ENCODE assay signal across 21 cellular contexts in the genomic region with DNA sequence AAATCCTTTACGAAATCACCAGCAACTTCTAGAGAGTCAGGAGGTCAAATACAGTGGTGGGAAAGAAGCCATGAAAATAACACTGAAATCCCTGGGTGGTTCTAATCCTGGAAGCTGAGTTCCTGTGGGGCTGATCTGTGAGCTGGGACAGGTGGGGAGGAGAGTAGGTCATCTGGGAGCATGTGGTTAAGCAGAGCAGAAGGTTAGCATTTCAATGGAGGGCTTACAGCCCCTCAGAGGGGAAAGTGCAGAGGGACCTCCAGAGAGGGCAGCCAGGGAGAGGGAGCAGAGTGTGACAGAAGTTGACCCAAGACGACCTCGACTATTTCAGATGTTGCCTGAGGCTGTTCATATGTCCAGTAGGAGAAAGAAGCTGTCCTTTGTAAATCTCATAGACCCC. TPM values are rescaled to one million over a fixed set of nuclear protein-coding genes. Genes with fewer than 3 reads are reported as not detected.
DNase-seq lines count a peak whose midpoint lies in the region; ATAC-seq, FAIRE-seq and TF ChIP-seq lines count a peak whose summit lies in the region.
"Had no signal": no experiment of that assay in that cellular context is flagged by ENCODE, and none has a peak within 500 bp of the region (broad histone marks: within the 10 kb centered on the region; RNA-seq: fewer than 3 reads in every experiment).

No MANE protein-coding gene starts in this region.

- TF ChIP-seq CTCF in Loucy (conservative IDR thresholded peaks at IDR 0.05; ENCODE audit: low read length), result no peak

- no peaks in the 10 kb centered on the region for H3K36me3 Mint-ChIP-seq in activated naive CD4-positive, alpha-beta T cell treated with anti-CD3 and anti-CD28 coated beads, Interleukin-2, amount 50 U/mL, for 24 hours
- H3K36me3 Mint-ChIP-seq in activated naive CD4-positive, alpha-beta T cell treated with anti-CD3 and anti-CD28 coated beads for 36 hours (ENCODE audit: low read depth), result no peaks in the 10 kb centered on the region
- peaks cover 4% of the 10 kb centered on the region for H3K36me3 Mint-ChIP-seq in activated T-helper 1 cell treated with anti-CD3 and anti-CD28 coated beads, Interleukin-12 subunit alpha, Interleukin-12 subunit beta, Interleukin-2, Interleukin-4 antibody, amounts not matched to agents 30 ng/mL and 10 ng/mL and 1 ng/mL, durations not matched to agents 14 hours and 24 hours and 36 hours (ENCODE audit: low read depth)
- H3K36me3 Mint-ChIP-seq in stimulated activated naive B cell treated with anti-CD40 and anti-IgM and Interleukin-4, amounts not matched to agents 10 μg/mL and 1 μg/mL and 100 μg/mL, for 72 hours, result no peaks in the 10 kb centered on the region

- H3K27me3 Mint-ChIP-seq in activated naive CD4-positive, alpha-beta T cell treated with anti-CD3 and anti-CD28 coated beads, Interleukin-2, amount 50 U/mL, for 24 hours, result no peaks in the 10 kb centered on the region
- peaks cover 9% of the 10 kb centered on the region for H3K27me3 Mint-ChIP-seq in activated naive CD4-positive, alpha-beta T cell treated with anti-CD3 and anti-CD28 coated beads for 36 hours (ENCODE audit: low read depth)
- H3K27me3 Mint-ChIP-seq in activated T-helper 1 cell treated with anti-CD3 and anti-CD28 coated beads, Interleukin-12 subunit alpha, Interleukin-12 subunit beta, Interleukin-2, Interleukin-4 antibody, amounts not matched to agents 30 ng/mL and 10 ng/mL and 1 ng/mL, durations not matched to agents 14 hours and 24 hours and 36 hours (ENCODE audit: insufficient read depth), result peaks cover 18% of the 10 kb centered on the region
- H3K27me3 Mint-ChIP-seq in stimulated activated naive B cell treated with anti-CD40 and anti-IgM and Interleukin-4, amounts not matched to agents 10 μg/mL and 1 μg/mL and 100 μg/mL, for 72 hours, result peaks cover 0 to 4% of the 10 kb centered on the region in 2 donors

- CTCF ChIA-PET in activated naive CD4-positive, alpha-beta T cell treated with anti-CD3 and anti-CD28 coated beads for 36 hours (lab: Charles Lee), result interaction anchor here (0.6 to 2.5 kb wide), 6 partner anchors 13 to 154 kb away, joined by 3 to 6 read pairs (median 4); no protein-coding TSS in a partner anchor

- peaks cover 84% of the 10 kb centered on the region for H3K4me1 ChIP-seq in Loucy (ENCODE audit: insufficient read depth, low read length, poor library complexity, severe bottlenecking)
- H3K4me1 ChIP-seq: parathyroid adenoma had no signal

- H2AFZ ChIP-seq in Loucy (ENCODE audit: low read length), result 0 out of 2 replicates have a peak overlapping the region, but pooled peaks have one; percentile 29
- H2AFZ ChIP-seq: parathyroid adenoma had no signal

- H3K27me3 ChIP-seq in Loucy (ENCODE audit: insufficient read depth, low read length, poor library complexity, severe bottlenecking), result no peaks in the 10 kb centered on the region

- no peaks in the 10 kb centered on the region for H3K9me3 Mint-ChIP-seq in activated naive CD4-positive, alpha-beta T cell treated with anti-CD3 and anti-CD28 coated beads, Interleukin-2, amount 50 U/mL, for 24 hours
- H3K9me3 Mint-ChIP-seq in activated naive CD4-positive, alpha-beta T cell treated with anti-CD3 and anti-CD28 coated beads for 36 hours, result no peaks in the 10 kb centered on the region
- no peaks in the 10 kb centered on the region for H3K9me3 Mint-ChIP-seq in activated T-helper 1 cell treated with anti-CD3 and anti-CD28 coated beads, Interleukin-12 subunit alpha, Interleukin-12 subunit beta, Interleukin-2, Interleukin-4 antibody, amounts not matched to agents 30 ng/mL and 10 ng/mL and 1 ng/mL, durations not matched to agents 14 hours and 24 hours and 36 hours
- H3K9me3 Mint-ChIP-seq in stimulated activated naive B cell treated with anti-CD40 and anti-IgM and Interleukin-4, amounts not matched to agents 10 μg/mL and 1 μg/mL and 100 μg/mL, for 72 hours, result peaks cover 0 to 2% of the 10 kb centered on the region in 2 donors

- no peaks in the 10 kb centered on the region for H3K9me2 ChIP-seq in Loucy (replicated peaks; ENCODE audit: low read depth, low read length)

- intact Hi-C loops in activated naive CD4-positive, alpha-beta T cell treated with anti-CD3 and anti-CD28 coated beads for 36 hours (cut with micrococcal nuclease), result loop anchor here (10.0 kb wide), 1 partner anchor 539 kb away; the partner anchor contains the start of gene CD55
- intact Hi-C loops in activated T-helper 1 cell treated with anti-CD3 and anti-CD28 coated beads, Interleukin-12 subunit alpha, Interleukin-12 subunit beta, Interleukin-2, Interleukin-4 antibody, amounts not matched to agents 30 ng/mL and 10 ng/mL and 1 ng/mL, durations not matched to agents 14 hours and 24 hours and 36 hours (cut with micrococcal nuclease), result no loop called here

- no peaks in the 10 kb centered on the region for H3K36me3 ChIP-seq in Loucy (ENCODE audit: insufficient read depth, low read length)

- FAIRE-seq in RCC 7860 (lab: Jason Lieb, UNC), result no peak
- FAIRE-seq: astrocyte, endometrium, islet of Langerhans had no signal

- H4K20me1 ChIP-seq in Loucy (ENCODE audit: insufficient read depth, low read length, poor library complexity, severe bottlenecking), result no peaks in the 10 kb centered on the region

- peak overlapping the region; percentile 33 for H3K27ac Mint-ChIP-seq in activated naive CD4-positive, alpha-beta T cell treated with anti-CD3 and anti-CD28 coated beads, Interleukin-2, amount 50 U/mL, for 24 hours
- no peak overlapping the region for H3K27ac Mint-ChIP-seq in activated naive CD4-positive, alpha-beta T cell treated with anti-CD3 and anti-CD28 coated beads for 36 hours
- H3K27ac Mint-ChIP-seq in activated T-helper 1 cell treated with anti-CD3 and anti-CD28 coated beads, Interleukin-12 subunit alpha, Interleukin-12 subunit beta, Interleukin-2, Interleukin-4 antibody, amounts not matched to agents 30 ng/mL and 10 ng/mL and 1 ng/mL, durations not matched to agents 14 hours and 24 hours and 36 hours, result peak overlapping the region; percentile 40
- peak overlapping the region; percentile 80 for H3K27ac Mint-ChIP-seq in stimulated activated naive B cell treated with anti-CD40 and anti-IgM and Interleukin-4, amounts not matched to agents 10 μg/mL and 1 μg/mL and 100 μg/mL, for 72 hours

- no peak for ATAC-seq in stimulated activated naive B cell treated with anti-CD40 and anti-IgM and Interleukin-4, amounts not matched to agents 10 μg/mL and 1 μg/mL and 100 μg/mL, for 72 hours (replicated peaks)

- peaks cover 74% of the 10 kb centered on the region for H3K4me1 Mint-ChIP-seq in activated naive CD4-positive, alpha-beta T cell treated with anti-CD3 and anti-CD28 coated beads, Interleukin-2, amount 50 U/mL, for 24 hours
- H3K4me1 Mint-ChIP-seq in activated naive CD4-positive, alpha-beta T cell treated with anti-CD3 and anti-CD28 coated beads for 36 hours (ENCODE audit: low read depth), result peaks cover 50% of the 10 kb centered on the region
- H3K4me1 Mint-ChIP-seq in activated T-helper 1 cell treated with anti-CD3 and anti-CD28 coated beads, Interleukin-12 subunit alpha, Interleukin-12 subunit beta, Interleukin-2, Interleukin-4 antibody, amounts not matched to agents 30 ng/mL and 10 ng/mL and 1 ng/mL, durations not matched to agents 14 hours and 24 hours and 36 hours (ENCODE audit: low read depth), result peaks cover 78% of the 10 kb centered on the region
- H3K4me1 Mint-ChIP-seq in stimulated activated naive B cell treated with anti-CD40 and anti-IgM and Interleukin-4, amounts not matched to agents 10 μg/mL and 1 μg/mL and 100 μg/mL, for 72 hours, result peaks cover 55 to 70% of the 10 kb centered on the region in 2 donors

- H3K9me3 ChIP-seq in Loucy (ENCODE audit: insufficient read depth, low read depth, low read length), result no peaks in the 10 kb centered on the region

- H3K4me3 ChIP-seq in Loucy (ENCODE audit: low read length, poor library complexity, severe bottlenecking), result no peak overlapping the region

- peaks cover 11% of the 10 kb centered on the region for H3F3A ChIP-seq in Loucy (ENCODE audit: low read depth)

- peak overlapping the region; percentile 3 for H3K4me3 Mint-ChIP-seq in activated naive CD4-positive, alpha-beta T cell treated with anti-CD3 and anti-CD28 coated beads, Interleukin-2, amount 50 U/mL, for 24 hours
- H3K4me3 Mint-ChIP-seq in activated naive CD4-positive, alpha-beta T cell treated with anti-CD3 and anti-CD28 coated beads for 36 hours, result no peak overlapping the region
- H3K4me3 Mint-ChIP-seq in activated T-helper 1 cell treated with anti-CD3 and anti-CD28 coated beads, Interleukin-12 subunit alpha, Interleukin-12 subunit beta, Interleukin-2, Interleukin-4 antibody, amounts not matched to agents 30 ng/mL and 10 ng/mL and 1 ng/mL, durations not matched to agents 14 hours and 24 hours and 36 hours, result peak overlapping the region; percentile 72
- H3K4me3 Mint-ChIP-seq in stimulated activated naive B cell treated with anti-CD40 and anti-IgM and Interleukin-4, amounts not matched to agents 10 μg/mL and 1 μg/mL and 100 μg/mL, for 72 hours, result no peak overlapping the region

- H3K79me2 ChIP-seq in Loucy (ENCODE audit: insufficient read depth, low read length), result no peaks in the 10 kb centered on the region
- H3K79me2 ChIP-seq: parathyroid adenoma had no signal

- no peak for DNase-seq in activated naive CD4-positive, alpha-beta T cell treated with anti-CD3 and anti-CD28 coated beads for 36 hours
- DNase-seq in activated T-helper 1 cell treated with anti-CD3 and anti-CD28 coated beads, Interleukin-12 subunit alpha, Interleukin-12 subunit beta, Interleukin-2, Interleukin-4 antibody, amounts not matched to agents 30 ng/mL and 10 ng/mL and 1 ng/mL, durations not matched to agents 14 hours and 24 hours and 36 hours (ENCODE audit: low spot score), result no peak
- no peak for DNase-seq in stimulated activated naive B cell treated with anti-CD40 and anti-IgM and Interleukin-4, amounts not matched to agents 10 μg/mL and 1 μg/mL and 100 μg/mL, for 72 hours
- DNase-seq in RKO (ENCODE audit: low spot score) (no peak), RCC 7860 (ENCODE audit: low spot score) (no peak)
- DNase-seq: activated CD4-positive, alpha-beta T cell treated with anti-CD3 and anti-CD28 coated beads, Interleukin-2, amount 50 U/mL, for 48 hours; DMS153; GF-D8; NCI-H1092 treated with DMSO at 0.1 percent for 48 hours; NCI-H510A treated with DMSO at 0.1 percent for 48 hours; stimulated activated CD4-positive, alpha-beta T cell treated with anti-CD3 and anti-CD28 coated beads, Interleukin-1b, Interleukin-23, amount 100 ng/mL, for 48 hours had no signal

- H3K4me2 ChIP-seq in Loucy (ENCODE audit: low read depth, low read length, poor library complexity, severe bottlenecking), result peak overlapping the region; percentile 1

- peak overlapping the region; percentile 83 for H3K9ac ChIP-seq in Loucy (ENCODE audit: low read depth, low read length, poor library complexity, severe bottlenecking)
- H3K9ac ChIP-seq: parathyroid adenoma had no signal

RNA-seq across cellular contexts. Expression of gene IL10, which starts 13.1 kb away (rescaled TPM):
- total RNA-seq in activated naive CD4-positive, alpha-beta T cell treated with anti-CD3 and anti-CD28 coated beads for 36 hours, result not detected
- total RNA-seq in activated T-helper 1 cell treated with anti-CD3 and anti-CD28 coated beads, Interleukin-12 subunit alpha, Interleukin-12 subunit beta, Interleukin-2, Interleukin-4 antibody, amounts not matched to agents 30 ng/mL and 10 ng/mL and 1 ng/mL, durations not matched to agents 14 hours and 24 hours and 36 hours, result 4.4 and 5.0 TPM in 2 replicates
- total RNA-seq: astrocyte, lung microvascular endothelial cell, myocyte, OCI-LY7 had no signal

RNA-seq across cellular contexts. Expression of gene IL19, which starts 14.8 kb away (rescaled TPM):
- total RNA-seq in activated naive CD4-positive, alpha-beta T cell treated with anti-CD3 and anti-CD28 coated beads for 36 hours, result not detected
- total RNA-seq in activated T-helper 1 cell treated with anti-CD3 and anti-CD28 coated beads, Interleukin-12 subunit alpha, Interleukin-12 subunit beta, Interleukin-2, Interleukin-4 antibody, amounts not matched to agents 30 ng/mL and 10 ng/mL and 1 ng/mL, durations not matched to agents 14 hours and 24 hours and 36 hours, result not detected in 2 replicates
- total RNA-seq: lung microvascular endothelial cell, myocyte, OCI-LY7, subcutaneous adipose tissue had no signal

Comparison
In these comparisons a context has a peak if more than half of its experiments do, and no peak if none do; other contexts are left out.
1. H3K4me3 Mint-ChIP-seq: peak in activated naive CD4-positive, alpha-beta T cell treated with anti-CD3 and anti-CD28 coated beads, Interleukin-2, amount 50 U/mL, for 24 hours (single experiment) and activated T-helper 1 cell treated with anti-CD3 and anti-CD28 coated beads, Interleukin-12 subunit alpha, Interleukin-12 subunit beta, Interleukin-2, Interleukin-4 antibody, amounts not matched to agents 30 ng/mL and 10 ng/mL and 1 ng/mL, durations not matched to agents 14 hours and 24 hours and 36 hours (single experiment); none in activated naive CD4-positive, alpha-beta T cell treated with anti-CD3 and anti-CD28 coated beads for 36 hours (single experiment) and stimulated activated naive B cell treated with anti-CD40 and anti-IgM and Interleukin-4, amounts not matched to agents 10 μg/mL and 1 μg/mL and 100 μg/mL, for 72 hours (0 of 2).